1 cellular context compared by ENCODE assay signal in the genomic region with DNA sequence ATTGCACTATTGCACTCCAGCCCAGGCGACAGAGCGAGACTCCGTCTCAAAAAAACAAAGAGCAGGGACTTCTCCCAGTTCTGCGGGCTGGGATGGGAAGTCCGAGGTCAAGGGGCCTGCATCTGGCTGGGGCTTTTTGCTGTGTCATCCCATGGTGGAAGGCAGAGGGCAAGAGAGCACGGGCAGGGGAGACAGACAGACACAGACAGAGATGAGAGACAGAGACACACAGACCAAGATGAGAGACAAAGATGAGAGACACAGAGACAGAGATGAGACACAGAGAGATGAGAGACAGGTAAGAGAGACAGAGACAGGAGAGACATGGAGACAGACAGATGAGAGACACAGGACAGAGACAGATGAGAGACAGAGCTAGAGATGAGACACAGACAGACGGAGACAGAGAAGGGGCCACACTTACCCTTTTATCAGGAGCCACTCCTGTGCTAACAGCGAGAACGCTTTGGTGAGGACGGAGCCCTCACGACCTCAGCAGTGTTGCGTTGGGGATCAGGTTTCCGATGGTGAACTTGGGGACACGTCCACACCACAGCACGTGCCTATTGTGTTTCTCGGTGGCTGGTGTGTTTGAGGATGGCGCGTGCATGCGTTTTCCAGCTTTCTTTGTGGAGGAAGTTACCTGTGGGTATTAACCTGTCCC.
TF ChIP-seq lines count a peak whose summit lies in the region.

No MANE protein-coding gene starts in this region.

TF ChIP-seq in HEK293T, 16 proteins besides CTCF, POLR2A, EP300 and RAD21 (continued from another document):
- TF ChIP-seq PKNOX1 (IDR thresholded peaks at IDR 0.05) (no peak), L3MBTL2 (conservative IDR thresholded peaks at IDR 0.05) (no peak), FOXA1 (IDR thresholded peaks at IDR 0.05) (no peak), SUZ12 (IDR thresholded peaks at IDR 0.05) (no peak), ARNT (IDR thresholded peaks at IDR 0.05) (no peak)
